Comparison of ENCODE assay signal across 8 cellular contexts in the genomic region with DNA sequence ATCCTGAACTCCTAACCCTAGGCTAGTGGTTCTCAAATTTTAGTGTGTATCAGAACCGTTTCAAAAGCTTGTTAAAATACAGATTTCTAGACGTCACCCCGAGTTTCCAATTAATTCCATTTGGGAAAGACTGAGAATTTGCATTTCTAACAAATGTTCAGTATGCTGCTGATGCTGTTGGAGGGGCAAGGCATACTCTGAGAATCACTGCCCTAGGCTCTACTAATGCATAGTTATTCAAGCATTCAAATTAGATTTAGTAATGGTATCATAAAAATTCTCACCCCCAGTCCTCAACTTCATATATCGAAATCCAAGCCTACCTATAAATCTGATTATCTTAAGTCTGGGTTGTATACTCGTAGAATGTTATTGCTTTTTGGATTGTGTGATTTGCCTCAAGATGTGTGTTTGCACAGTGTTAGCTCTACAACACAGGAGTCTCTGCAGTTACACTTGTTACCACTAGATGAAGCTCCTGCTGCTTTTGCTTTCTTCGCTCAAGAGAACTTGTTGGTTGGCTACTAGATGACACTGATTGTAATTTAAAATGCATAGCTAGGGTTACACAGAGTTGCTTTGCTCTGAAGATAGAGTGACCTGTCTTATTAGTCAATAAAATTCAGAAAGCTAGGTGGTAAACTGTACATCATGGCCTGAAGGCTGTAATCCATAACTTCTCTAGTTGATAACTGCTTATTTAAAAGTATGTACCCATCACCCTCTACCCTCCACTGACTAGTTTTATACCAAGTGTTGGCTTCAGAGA. TPM values are rescaled to one million over a fixed set of nuclear protein-coding genes. Genes with fewer than 3 reads are reported as not detected.
DNase-seq lines count a peak whose midpoint lies in the region; ATAC-seq and TF ChIP-seq lines count a peak whose summit lies in the region.

No MANE protein-coding gene starts in this region.

- H3K27me3 Mint-ChIP-seq in CD4-positive, alpha-beta memory T cell: peaks cover 0 to 2% of the 10 kb centered on the region in 2 donors

- peak; percentile 42 to 68 (median 59) for DNase-seq in CD4-positive, alpha-beta memory T cell
- peak; percentile 51 for DNase-seq in NCI-H187 treated with DMSO at 0.1 percent for 48 hours (lab: John Stamatoyannopoulos, UW)
- DNase-seq in WERI-Rb-1: peak; percentile 27
- DNase-seq in glomerular visceral epithelial cell (ENCODE audit: extremely low spot score): peak; percentile 68
- peak; percentile 47 for DNase-seq in pulmonary artery endothelial cell (ENCODE audit: low read depth, low spot score)
- DNase-seq in NCI-H128 (lab: John Stamatoyannopoulos, UW; ENCODE audit: unreplicated experiment): no peak

- POLR2A ChIA-PET in CD4-positive, alpha-beta memory T cell (lab: Charles Lee; ENCODE audit: partially characterized antibody): interaction anchor here (0.6 to 2.0 kb wide), 20 partner anchors 9 to 290 kb away, joined by 3 to 12 read pairs (median 4); partner anchors contain the start of genes ERAP1 and LNPEP

- H3K27ac Mint-ChIP-seq in CD4-positive, alpha-beta memory T cell: peak overlapping the region in 2 of 7 donors; percentile 0 to 38

- no peaks in the 10 kb centered on the region for H3K9me3 ChIP-seq in CD4-positive, alpha-beta memory T cell (ENCODE audit: control insufficient read depth in 1 of 2, low read length in 2 of 2)
- no peaks in the 10 kb centered on the region for H3K9me3 ChIP-seq in WERI-Rb-1 (ENCODE audit: severe bottlenecking)

- TF ChIP-seq CTCF in WERI-Rb-1 (IDR thresholded peaks at IDR 0.05; ENCODE audit: low read depth, low read length): peak; percentile 95

- H3K4me1 Mint-ChIP-seq in CD4-positive, alpha-beta memory T cell: peaks cover 29 to 45% (median 33%) of the 10 kb centered on the region in 4 donors

- no peak overlapping the region for H3K4me3 Mint-ChIP-seq in CD4-positive, alpha-beta memory T cell

- H3K27ac ChIP-seq in CD4-positive, alpha-beta memory T cell (ENCODE audit: low read depth, low read length): no peak overlapping the region
- H3K27ac ChIP-seq in WERI-Rb-1: no peak overlapping the region

- H3K36me3 ChIP-seq in CD4-positive, alpha-beta memory T cell (ENCODE audit: insufficient read depth, low read length): no peaks in the 10 kb centered on the region
- no peaks in the 10 kb centered on the region for H3K36me3 ChIP-seq in WERI-Rb-1

- no peaks in the 10 kb centered on the region for H3K9me3 Mint-ChIP-seq in CD4-positive, alpha-beta memory T cell

- ATAC-seq in GM18520 (IDR thresholded peaks at IDR 0.05; ENCODE audit: unreplicated experiment): peak; percentile 77
- peak; percentile 81 for ATAC-seq in HG02938 (IDR thresholded peaks at IDR 0.05; ENCODE audit: unreplicated experiment)

- H3K4me3 ChIP-seq in CD4-positive, alpha-beta memory T cell (ENCODE audit: low read length in 2 of 2): no peak overlapping the region
- H3K4me3 ChIP-seq in WERI-Rb-1 (ENCODE audit: low read depth, low read length): no peak overlapping the region

- no peaks in the 10 kb centered on the region for H3K36me3 Mint-ChIP-seq in CD4-positive, alpha-beta memory T cell

- H3K4me1 ChIP-seq in CD4-positive, alpha-beta memory T cell (ENCODE audit: insufficient read depth, low read length): peaks cover 34% of the 10 kb centered on the region

- CTCF ChIA-PET in CD4-positive, alpha-beta memory T cell (lab: Charles Lee; ENCODE audit: partially characterized antibody): interaction anchor here (0.6 to 7.3 kb wide), 78 partner anchors 9 to 1900 kb away, joined by 3 to 218 read pairs (median 6); partner anchors contain the start of genes LIX1 and LNPEP

- H3K27me3 ChIP-seq in CD4-positive, alpha-beta memory T cell (ENCODE audit: insufficient read depth, low read length): no peaks in the 10 kb centered on the region
- no peaks in the 10 kb centered on the region for H3K27me3 ChIP-seq in WERI-Rb-1 (ENCODE audit: insufficient read depth, low read depth, severe bottlenecking)

- intact Hi-C loops in CD4-positive, alpha-beta memory T cell (cut with micrococcal nuclease): loop anchor here (1.0 to 5.0 kb wide), 8 partner anchors 13 to 294 kb away; partner anchors contain the start of gene LIX1

RNA-seq across cellular contexts. Expression of gene ERAP2, which starts 7.5 kb away (rescaled TPM):
- total RNA-seq in CD4-positive, alpha-beta memory T cell: 100 to 1,000 TPM; 107 to 112 TPM
- polyA plus RNA-seq in CD4-positive, alpha-beta memory T cell: 100 to 1,000 TPM in 1 of 2 donors, 1 to 10 TPM in 1; 4.7 to 112 TPM
- 5.6 and 12.3 TPM in 2 replicates for total RNA-seq in pulmonary artery endothelial cell
